1 cellular context compared by ENCODE assay signal in the genomic region with DNA sequence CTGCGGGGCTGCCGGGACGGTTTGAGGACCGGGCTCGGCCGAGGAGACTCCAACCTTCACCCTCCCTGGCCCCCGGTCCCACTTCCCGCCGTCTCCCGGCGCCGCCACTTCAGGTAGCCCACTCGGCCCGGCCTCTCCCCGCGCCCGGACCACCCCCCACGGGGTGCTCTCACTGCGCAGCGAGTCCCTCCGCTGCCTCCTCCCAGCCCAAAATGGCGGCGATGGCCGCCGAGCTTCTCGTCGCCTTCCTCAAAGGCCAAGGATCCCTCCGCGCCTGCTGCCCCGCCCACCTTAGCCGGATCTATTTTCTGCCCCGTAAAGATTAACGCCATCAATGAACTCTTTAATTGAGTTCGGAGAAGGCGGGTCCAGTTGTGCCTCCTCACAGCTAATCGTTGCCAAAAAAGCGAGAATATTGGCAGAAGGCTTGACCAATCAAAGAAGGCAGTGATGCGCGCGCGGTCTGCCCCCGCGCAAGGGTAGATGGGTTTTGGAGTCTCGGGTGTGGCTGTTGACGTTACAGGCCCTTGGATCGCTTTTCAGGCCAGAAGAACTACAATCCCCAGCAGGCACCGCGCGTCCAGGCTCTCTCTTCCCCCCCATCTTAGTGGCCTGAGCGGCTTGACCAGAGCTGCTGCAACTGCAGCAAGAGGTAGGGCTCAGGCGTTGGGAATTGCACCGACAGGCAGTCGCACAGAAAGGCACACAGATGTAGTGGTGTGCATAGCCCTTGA.
A peak's percentile ranks its signal among the peaks of the same experiment; 100 is the strongest.
TF ChIP-seq lines count a peak whose summit lies in the region.

A gene with protein sequence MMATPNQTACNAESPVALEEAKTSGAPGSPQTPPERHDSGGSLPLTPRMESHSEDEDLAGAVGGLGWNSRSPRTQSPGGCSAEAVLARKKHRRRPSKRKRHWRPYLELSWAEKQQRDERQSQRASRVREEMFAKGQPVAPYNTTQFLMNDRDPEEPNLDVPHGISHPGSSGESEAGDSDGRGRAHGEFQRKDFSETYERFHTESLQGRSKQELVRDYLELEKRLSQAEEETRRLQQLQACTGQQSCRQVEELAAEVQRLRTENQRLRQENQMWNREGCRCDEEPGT (plus strand): TSS at position 588 of the 734 bp plus-strand sequence. CDS start 919 bp downstream, outside the sequence.

TF ChIP-seq in K562, 482 proteins besides CTCF, POLR2A, EP300 and RAD21 (continued from another document and continues in another):
- TF ChIP-seq, protein P1, sequence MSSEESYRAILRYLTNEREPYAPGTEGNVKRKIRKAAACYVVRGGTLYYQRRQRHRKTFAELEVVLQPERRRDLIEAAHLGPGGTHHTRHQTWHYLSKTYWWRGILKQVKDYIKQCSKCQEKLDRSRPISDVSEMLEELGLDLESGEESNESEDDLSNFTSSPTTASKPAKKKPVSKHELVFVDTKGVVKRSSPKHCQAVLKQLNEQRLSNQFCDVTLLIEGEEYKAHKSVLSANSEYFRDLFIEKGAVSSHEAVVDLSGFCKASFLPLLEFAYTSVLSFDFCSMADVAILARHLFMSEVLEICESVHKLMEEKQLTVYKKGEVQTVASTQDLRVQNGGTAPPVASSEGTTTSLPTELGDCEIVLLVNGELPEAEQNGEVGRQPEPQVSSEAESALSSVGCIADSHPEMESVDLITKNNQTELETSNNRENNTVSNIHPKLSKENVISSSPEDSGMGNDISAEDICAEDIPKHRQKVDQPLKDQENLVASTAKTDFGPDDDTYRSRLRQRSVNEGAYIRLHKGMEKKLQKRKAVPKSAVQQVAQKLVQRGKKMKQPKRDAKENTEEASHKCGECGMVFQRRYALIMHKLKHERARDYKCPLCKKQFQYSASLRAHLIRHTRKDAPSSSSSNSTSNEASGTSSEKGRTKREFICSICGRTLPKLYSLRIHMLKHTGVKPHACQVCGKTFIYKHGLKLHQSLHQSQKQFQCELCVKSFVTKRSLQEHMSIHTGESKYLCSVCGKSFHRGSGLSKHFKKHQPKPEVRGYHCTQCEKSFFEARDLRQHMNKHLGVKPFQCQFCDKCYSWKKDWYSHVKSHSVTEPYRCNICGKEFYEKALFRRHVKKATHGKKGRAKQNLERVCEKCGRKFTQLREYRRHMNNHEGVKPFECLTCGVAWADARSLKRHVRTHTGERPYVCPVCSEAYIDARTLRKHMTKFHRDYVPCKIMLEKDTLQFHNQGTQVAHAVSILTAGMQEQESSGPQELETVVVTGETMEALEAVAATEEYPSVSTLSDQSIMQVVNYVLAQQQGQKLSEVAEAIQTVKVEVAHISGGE (CRISPR knock-in tag; IDR thresholded peaks at IDR 0.05) = peak in 1 of 3 experiments; percentile 68; a peak in 2 of 6 replicates
- TF ChIP-seq PCBP1 (IDR thresholded peaks at IDR 0.05; ENCODE audit: low read depth, low read length, poor library complexity, severe bottlenecking) (peak; percentile 98), TCFL5 (CRISPR knock-in tag; conservative IDR thresholded peaks at IDR 0.05) (no peak), DMBX1 (CRISPR knock-in tag; IDR thresholded peaks at IDR 0.05; ENCODE audit: borderline replicate concordance) (peak; percentile 76), ZNF583 (CRISPR knock-in tag; IDR thresholded peaks at IDR 0.05) (no peak), CBX3 (IDR thresholded peaks at IDR 0.05; ENCODE audit: borderline replicate concordance in 1 of 2, low read length in 2 of 2) (peak in 1 of 2 experiments; percentile 75; a peak in 1 of 3 replicates), FIP1L1 (IDR thresholded peaks at IDR 0.05; ENCODE audit: low read depth, low read length, poor library complexity, severe bottlenecking) (peak; percentile 92), NCOA4 (IDR thresholded peaks at IDR 0.05; ENCODE audit: partially characterized antibody) (no peak), RBFOX2 (IDR thresholded peaks at IDR 0.05; ENCODE audit: low read depth, low read length) (peak; percentile 99), SRSF1 (IDR thresholded peaks at IDR 0.05; ENCODE audit: low read depth, low read length) (peak; percentile 96), HMGN3 (IDR thresholded peaks at IDR 0.05; ENCODE audit: borderline replicate concordance, extremely low read depth, insufficient read length, low read depth, low read length) (peak; percentile 59), MYC (IDR thresholded peaks at IDR 0.05; ENCODE audit: low read depth, low read length) (0 out of 2 replicates have a peak, but pooled peaks have one; percentile 33), MYC (CRISPR knock-in tag; IDR thresholded peaks at IDR 0.05; ENCODE audit: borderline replicate concordance, low read depth) (peak; percentile 95), CEBPB (tag; IDR thresholded peaks at IDR 0.05) (no peak), PHB2 (IDR thresholded peaks at IDR 0.05; ENCODE audit: low read depth) (peak; percentile 12; the same call in 1 of the 2 replicates), ARID1B (IDR thresholded peaks at IDR 0.05) (peak; percentile 40), POLR2G (IDR thresholded peaks at IDR 0.05; ENCODE audit: low read depth, low read length) (peak; percentile 97), GABPB1 (CRISPR knock-in tag; IDR thresholded peaks at IDR 0.05) (peak; percentile 60), SIRT6 (IDR thresholded peaks at IDR 0.05; ENCODE audit: low read depth, low read length) (no peak), GTF2A2 (tag; IDR thresholded peaks at IDR 0.05) (peak; percentile 81)
- TF ChIP-seq, protein P2, sequence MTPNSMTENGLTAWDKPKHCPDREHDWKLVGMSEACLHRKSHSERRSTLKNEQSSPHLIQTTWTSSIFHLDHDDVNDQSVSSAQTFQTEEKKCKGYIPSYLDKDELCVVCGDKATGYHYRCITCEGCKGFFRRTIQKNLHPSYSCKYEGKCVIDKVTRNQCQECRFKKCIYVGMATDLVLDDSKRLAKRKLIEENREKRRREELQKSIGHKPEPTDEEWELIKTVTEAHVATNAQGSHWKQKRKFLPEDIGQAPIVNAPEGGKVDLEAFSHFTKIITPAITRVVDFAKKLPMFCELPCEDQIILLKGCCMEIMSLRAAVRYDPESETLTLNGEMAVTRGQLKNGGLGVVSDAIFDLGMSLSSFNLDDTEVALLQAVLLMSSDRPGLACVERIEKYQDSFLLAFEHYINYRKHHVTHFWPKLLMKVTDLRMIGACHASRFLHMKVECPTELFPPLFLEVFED (CRISPR knock-in tag; conservative IDR thresholded peaks at IDR 0.05) = no peak
- TF ChIP-seq, protein P3, sequence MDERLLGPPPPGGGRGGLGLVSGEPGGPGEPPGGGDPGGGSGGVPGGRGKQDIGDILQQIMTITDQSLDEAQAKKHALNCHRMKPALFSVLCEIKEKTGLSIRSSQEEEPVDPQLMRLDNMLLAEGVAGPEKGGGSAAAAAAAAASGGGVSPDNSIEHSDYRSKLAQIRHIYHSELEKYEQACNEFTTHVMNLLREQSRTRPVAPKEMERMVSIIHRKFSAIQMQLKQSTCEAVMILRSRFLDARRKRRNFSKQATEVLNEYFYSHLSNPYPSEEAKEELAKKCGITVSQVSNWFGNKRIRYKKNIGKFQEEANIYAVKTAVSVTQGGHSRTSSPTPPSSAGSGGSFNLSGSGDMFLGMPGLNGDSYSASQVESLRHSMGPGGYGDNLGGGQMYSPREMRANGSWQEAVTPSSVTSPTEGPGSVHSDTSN (CRISPR knock-in tag; IDR thresholded peaks at IDR 0.05; ENCODE audit: low read depth) = no peak; the same call in 1 of the 2 replicates
- TF ChIP-seq, protein P3 (tag; conservative IDR thresholded peaks at IDR 0.05; ENCODE audit: low read depth) = peak; percentile 98
- TF ChIP-seq, protein P4, sequence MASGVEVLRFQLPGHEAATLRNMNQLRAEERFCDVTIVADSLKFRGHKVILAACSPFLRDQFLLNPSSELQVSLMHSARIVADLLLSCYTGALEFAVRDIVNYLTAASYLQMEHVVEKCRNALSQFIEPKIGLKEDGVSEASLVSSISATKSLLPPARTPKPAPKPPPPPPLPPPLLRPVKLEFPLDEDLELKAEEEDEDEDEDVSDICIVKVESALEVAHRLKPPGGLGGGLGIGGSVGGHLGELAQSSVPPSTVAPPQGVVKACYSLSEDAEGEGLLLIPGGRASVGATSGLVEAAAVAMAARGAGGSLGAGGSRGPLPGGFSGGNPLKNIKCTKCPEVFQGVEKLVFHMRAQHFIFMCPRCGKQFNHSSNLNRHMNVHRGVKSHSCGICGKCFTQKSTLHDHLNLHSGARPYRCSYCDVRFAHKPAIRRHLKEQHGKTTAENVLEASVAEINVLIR (CRISPR knock-in tag; IDR thresholded peaks at IDR 0.05) = peak; percentile 61
- TF ChIP-seq, protein P5, sequence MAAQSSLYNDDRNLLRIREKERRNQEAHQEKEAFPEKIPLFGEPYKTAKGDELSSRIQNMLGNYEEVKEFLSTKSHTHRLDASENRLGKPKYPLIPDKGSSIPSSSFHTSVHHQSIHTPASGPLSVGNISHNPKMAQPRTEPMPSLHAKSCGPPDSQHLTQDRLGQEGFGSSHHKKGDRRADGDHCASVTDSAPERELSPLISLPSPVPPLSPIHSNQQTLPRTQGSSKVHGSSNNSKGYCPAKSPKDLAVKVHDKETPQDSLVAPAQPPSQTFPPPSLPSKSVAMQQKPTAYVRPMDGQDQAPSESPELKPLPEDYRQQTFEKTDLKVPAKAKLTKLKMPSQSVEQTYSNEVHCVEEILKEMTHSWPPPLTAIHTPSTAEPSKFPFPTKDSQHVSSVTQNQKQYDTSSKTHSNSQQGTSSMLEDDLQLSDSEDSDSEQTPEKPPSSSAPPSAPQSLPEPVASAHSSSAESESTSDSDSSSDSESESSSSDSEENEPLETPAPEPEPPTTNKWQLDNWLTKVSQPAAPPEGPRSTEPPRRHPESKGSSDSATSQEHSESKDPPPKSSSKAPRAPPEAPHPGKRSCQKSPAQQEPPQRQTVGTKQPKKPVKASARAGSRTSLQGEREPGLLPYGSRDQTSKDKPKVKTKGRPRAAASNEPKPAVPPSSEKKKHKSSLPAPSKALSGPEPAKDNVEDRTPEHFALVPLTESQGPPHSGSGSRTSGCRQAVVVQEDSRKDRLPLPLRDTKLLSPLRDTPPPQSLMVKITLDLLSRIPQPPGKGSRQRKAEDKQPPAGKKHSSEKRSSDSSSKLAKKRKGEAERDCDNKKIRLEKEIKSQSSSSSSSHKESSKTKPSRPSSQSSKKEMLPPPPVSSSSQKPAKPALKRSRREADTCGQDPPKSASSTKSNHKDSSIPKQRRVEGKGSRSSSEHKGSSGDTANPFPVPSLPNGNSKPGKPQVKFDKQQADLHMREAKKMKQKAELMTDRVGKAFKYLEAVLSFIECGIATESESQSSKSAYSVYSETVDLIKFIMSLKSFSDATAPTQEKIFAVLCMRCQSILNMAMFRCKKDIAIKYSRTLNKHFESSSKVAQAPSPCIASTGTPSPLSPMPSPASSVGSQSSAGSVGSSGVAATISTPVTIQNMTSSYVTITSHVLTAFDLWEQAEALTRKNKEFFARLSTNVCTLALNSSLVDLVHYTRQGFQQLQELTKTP (IDR thresholded peaks at IDR 0.05; ENCODE audit: low read depth in 1 of 2, partially characterized antibody in 2 of 2) = peak; percentile 41 to 95
- TF ChIP-seq, protein P6, sequence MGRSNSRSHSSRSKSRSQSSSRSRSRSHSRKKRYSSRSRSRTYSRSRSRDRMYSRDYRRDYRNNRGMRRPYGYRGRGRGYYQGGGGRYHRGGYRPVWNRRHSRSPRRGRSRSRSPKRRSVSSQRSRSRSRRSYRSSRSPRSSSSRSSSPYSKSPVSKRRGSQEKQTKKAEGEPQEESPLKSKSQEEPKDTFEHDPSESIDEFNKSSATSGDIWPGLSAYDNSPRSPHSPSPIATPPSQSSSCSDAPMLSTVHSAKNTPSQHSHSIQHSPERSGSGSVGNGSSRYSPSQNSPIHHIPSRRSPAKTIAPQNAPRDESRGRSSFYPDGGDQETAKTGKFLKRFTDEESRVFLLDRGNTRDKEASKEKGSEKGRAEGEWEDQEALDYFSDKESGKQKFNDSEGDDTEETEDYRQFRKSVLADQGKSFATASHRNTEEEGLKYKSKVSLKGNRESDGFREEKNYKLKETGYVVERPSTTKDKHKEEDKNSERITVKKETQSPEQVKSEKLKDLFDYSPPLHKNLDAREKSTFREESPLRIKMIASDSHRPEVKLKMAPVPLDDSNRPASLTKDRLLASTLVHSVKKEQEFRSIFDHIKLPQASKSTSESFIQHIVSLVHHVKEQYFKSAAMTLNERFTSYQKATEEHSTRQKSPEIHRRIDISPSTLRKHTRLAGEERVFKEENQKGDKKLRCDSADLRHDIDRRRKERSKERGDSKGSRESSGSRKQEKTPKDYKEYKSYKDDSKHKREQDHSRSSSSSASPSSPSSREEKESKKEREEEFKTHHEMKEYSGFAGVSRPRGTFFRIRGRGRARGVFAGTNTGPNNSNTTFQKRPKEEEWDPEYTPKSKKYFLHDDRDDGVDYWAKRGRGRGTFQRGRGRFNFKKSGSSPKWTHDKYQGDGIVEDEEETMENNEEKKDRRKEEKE (IDR thresholded peaks at IDR 0.05; ENCODE audit: borderline replicate concordance in 1 of 2, control insufficient read depth in 1 of 2, low read depth in 2 of 2, low read length in 1 of 2) = no peak; a peak in 1 of 4 replicates
- TF ChIP-seq, protein P7, sequence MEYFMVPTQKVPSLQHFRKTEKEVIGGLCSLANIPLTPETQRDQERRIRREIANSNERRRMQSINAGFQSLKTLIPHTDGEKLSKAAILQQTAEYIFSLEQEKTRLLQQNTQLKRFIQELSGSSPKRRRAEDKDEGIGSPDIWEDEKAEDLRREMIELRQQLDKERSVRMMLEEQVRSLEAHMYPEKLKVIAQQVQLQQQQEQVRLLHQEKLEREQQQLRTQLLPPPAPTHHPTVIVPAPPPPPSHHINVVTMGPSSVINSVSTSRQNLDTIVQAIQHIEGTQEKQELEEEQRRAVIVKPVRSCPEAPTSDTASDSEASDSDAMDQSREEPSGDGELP (CRISPR knock-in tag; IDR thresholded peaks at IDR 0.05; ENCODE audit: borderline replicate concordance) = peak; percentile 72; the same call in 1 of the 2 replicates
- TF ChIP-seq, protein P8, sequence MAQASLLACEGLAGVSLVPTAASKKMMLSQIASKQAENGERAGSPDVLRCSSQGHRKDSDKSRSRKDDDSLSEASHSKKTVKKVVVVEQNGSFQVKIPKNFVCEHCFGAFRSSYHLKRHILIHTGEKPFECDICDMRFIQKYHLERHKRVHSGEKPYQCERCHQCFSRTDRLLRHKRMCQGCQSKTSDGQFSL (CRISPR knock-in tag; IDR thresholded peaks at IDR 0.05) = peak; percentile 95
- TF ChIP-seq, protein P8 (tag; IDR thresholded peaks at IDR 0.05) = peak in 1 of 2 experiments; percentile 91; a peak in 2 of 4 replicates
